Comparison of ENCODE assay signal across 8 cellular contexts in the genomic region with DNA sequence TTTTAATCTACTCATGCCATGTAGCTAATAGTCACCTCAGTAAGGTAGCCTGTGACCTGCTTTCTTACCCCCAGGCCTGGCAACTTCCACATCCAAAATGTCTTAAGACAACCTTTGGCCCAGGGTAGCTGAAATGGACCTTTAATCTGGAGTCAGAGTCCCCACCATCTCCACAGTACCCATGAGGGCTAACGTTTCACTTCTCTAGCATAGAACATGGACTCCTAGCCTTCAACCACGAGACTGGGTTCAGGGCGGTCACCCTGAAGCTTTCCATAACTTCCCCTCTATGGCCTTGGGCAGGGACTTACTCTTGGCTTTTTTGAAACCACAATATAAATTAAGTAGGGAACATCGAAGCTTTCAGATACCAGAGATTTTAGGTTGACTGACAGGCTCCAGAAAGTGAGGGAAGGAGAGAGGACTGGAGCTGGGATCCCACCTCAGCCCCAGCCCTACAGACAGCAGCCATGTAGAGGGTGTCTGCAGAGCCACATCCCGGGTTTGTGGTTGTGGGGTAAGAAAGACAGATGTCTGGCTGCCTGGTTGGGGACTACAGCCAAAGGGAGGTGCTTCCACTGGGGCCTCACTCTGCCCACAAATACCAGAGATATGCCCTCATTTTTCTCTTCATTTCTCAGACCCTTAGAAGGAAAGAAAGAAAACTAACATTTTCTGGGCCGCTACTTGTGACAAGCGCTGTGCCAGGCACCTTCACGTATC. TPM values are rescaled to one million over a fixed set of nuclear protein-coding genes. Genes with fewer than 3 reads are reported as not detected.
DNase-seq lines count a peak whose midpoint lies in the region; ATAC-seq and TF ChIP-seq lines count a peak whose summit lies in the region.

No MANE protein-coding gene starts in this region.

- ATAC-seq in T-cell (replicated peaks in 1 of 4) (peak in 3 of 4 experiments; percentile 21 to 23 (median 21)), HG02884 (IDR thresholded peaks at IDR 0.05; ENCODE audit: unreplicated experiment) (no peak), HG03571 (IDR thresholded peaks at IDR 0.05; ENCODE audit: unreplicated experiment) (no peak), HG03354 (IDR thresholded peaks at IDR 0.05; ENCODE audit: poor library complexity, severe bottlenecking, unreplicated experiment) (no peak)

- H3K27me3 Mint-ChIP-seq in T-cell: no peaks in the 10 kb centered on the region

- POLR2A ChIA-PET in T-cell (lab: Charles Lee): interaction anchor here (0.5 to 1.7 kb wide), 4 partner anchors 10 to 100 kb away, joined by 3 to 5 read pairs (median 3); no protein-coding TSS in a partner anchor

- H3K9ac ChIP-seq in skeletal muscle satellite cell (ENCODE audit: low read depth, low read length): peak overlapping the region; percentile 92

- TF ChIP-seq POLR2A in esophagus squamous epithelium (IDR thresholded peaks at IDR 0.05): no peak

- H3K27ac Mint-ChIP-seq in T-cell: peak overlapping the region; percentile 90 to 91

- H3K4me2 ChIP-seq in skeletal muscle satellite cell (ENCODE audit: low read length): peak overlapping the region; percentile 81

- H3K27me3 ChIP-seq in esophagus squamous epithelium: no peaks in the 10 kb centered on the region
- no peaks in the 10 kb centered on the region for H3K27me3 ChIP-seq in skeletal muscle satellite cell (ENCODE audit: control insufficient read depth, insufficient read depth, low read length)

- intact Hi-C loops in esophagus squamous epithelium (cut with DNase I): no loop called here

- CTCF ChIA-PET in T-cell (lab: Charles Lee): interaction anchor here (0.7 to 2.3 kb wide), 7 partner anchors 12 to 125 kb away, joined by 3 to 14 read pairs (median 3); no protein-coding TSS in a partner anchor

- DNase-seq in ELR (ENCODE audit: low read depth) (peak; percentile 25), T-cell (peak in 25 of 34 experiments; percentile 17 to 55 (median 38)), esophagus squamous epithelium (lab: John Stamatoyannopoulos, UW) (no peak), inferior parietal cortex (ENCODE audit: extremely low spot score) (no peak)

- H3K4me1 Mint-ChIP-seq in T-cell: peaks cover 72 to 80% (median 78%) of the 10 kb centered on the region in 3 donors

- TF ChIP-seq CTCF in esophagus squamous epithelium (IDR thresholded peaks at IDR 0.05): no peak

- peaks cover 52 to 86% (median 61%) of the 10 kb centered on the region in 3 donors for H3K4me1 ChIP-seq in esophagus squamous epithelium
- H3K4me1 ChIP-seq in skeletal muscle satellite cell (ENCODE audit: control insufficient read depth, insufficient read depth, low read length): peaks cover 25% of the 10 kb centered on the region

- no peaks in the 10 kb centered on the region for H3K9me3 Mint-ChIP-seq in T-cell

- H3K4me3 ChIP-seq in esophagus squamous epithelium (peak overlapping the region in 3 of 4 donors; percentile 94 to 100 (median 98)), skeletal muscle satellite cell (ENCODE audit: low read length) (peak overlapping the region; percentile 95)

- H3K36me3 ChIP-seq in esophagus squamous epithelium: peaks cover 0 to 31% (median 4%) of the 10 kb centered on the region in 3 donors
- peaks cover 16% of the 10 kb centered on the region for H3K36me3 ChIP-seq in skeletal muscle satellite cell (ENCODE audit: insufficient read depth, low read length)

- H3K9me3 ChIP-seq in esophagus squamous epithelium: no peaks in the 10 kb centered on the region
- no peaks in the 10 kb centered on the region for H3K9me3 ChIP-seq in skeletal muscle satellite cell (replicated peaks; ENCODE audit: low read length)

- peaks cover 18% of the 10 kb centered on the region for H3K36me3 Mint-ChIP-seq in T-cell

- H3K27ac ChIP-seq in esophagus squamous epithelium: peak overlapping the region; percentile 96 to 99 (median 99)

- WGBS in esophagus squamous epithelium, 2 donors: 46 to 51% methylated on average over 8 of the region's 8 CpGs

- peak overlapping the region; percentile 82 to 91 (median 87) for H3K4me3 Mint-ChIP-seq in T-cell

RNA-seq across cellular contexts. Expression of a gene that starts 2.6 kb away (rescaled TPM):
- 10 to 100 TPM; 56.2 to 84.3 (median 82.3) TPM for total RNA-seq in T-cell
- total RNA-seq in esophagus squamous epithelium: 10 to 100 TPM; 40.7 to 55.1 (median 47.0) TPM
- total RNA-seq in skeletal muscle satellite cell (2012; rRNA removed): 18.0 and 23.4 TPM in 2 replicates

RNA-seq across cellular contexts. Expression of a gene that starts 32.5 kb away (rescaled TPM):
- total RNA-seq in T-cell (100 to 1,000 TPM; 272 to 323 (median 292) TPM), esophagus squamous epithelium (10 to 100 TPM; 29.1 to 94.2 (median 63.3) TPM)
- 23.2 and 26.9 TPM in 2 replicates for total RNA-seq in skeletal muscle satellite cell (2012; rRNA removed)

RNA-seq across cellular contexts. Expression of a gene that starts 32.6 kb away (rescaled TPM):
- total RNA-seq in T-cell (10 to 100 TPM in 1 of 5 donors, 1 to 10 TPM in 4; 4.6 to 10.9 (median 5.1) TPM), esophagus squamous epithelium (1 to 10 TPM in 3 of 4 donors, under 1 TPM in 1; 0.47 to 9.2 (median 3.1) TPM)
- total RNA-seq in skeletal muscle satellite cell (2012; rRNA removed): 0.51 and 2.6 TPM in 2 replicates

RNA-seq across cellular contexts. Expression of a gene that starts 34.9 kb away (rescaled TPM):
- total RNA-seq in T-cell (10 to 100 TPM; 12.8 to 21.9 (median 16.1) TPM), esophagus squamous epithelium (10 to 100 TPM; 18.9 to 76.4 (median 40.7) TPM)
- total RNA-seq in skeletal muscle satellite cell (2012; rRNA removed): 2.0 and 5.7 TPM in 2 replicates

RNA-seq across cellular contexts. Expression of a gene that starts 57.5 kb away (rescaled TPM):
- total RNA-seq in T-cell (10 to 100 TPM in 2 of 5 donors, 1 to 10 TPM in 3; 5.9 to 16.5 (median 7.4) TPM), esophagus squamous epithelium (1 to 10 TPM in 1 of 4 donors, under 1 TPM in 2, not detected in 1; 0.19 to 5.7 (median 0.19) TPM)
- not detected in 2 replicates for total RNA-seq in skeletal muscle satellite cell (2012; rRNA removed)

Comparison
In these comparisons a context has a peak if more than half of its experiments do, and no peak if none do; other contexts are left out.
1. DNase-seq: peak in ELR (single experiment) and T-cell (25 of 34); none in esophagus squamous epithelium (single experiment) and inferior parietal cortex (single experiment).
2. ATAC-seq: peak in T-cell (3 of 4); none in HG02884 (single experiment), HG03571 (single experiment) and HG03354 (single experiment).